ENCODE assay signal across 8 cellular contexts in genomic region chr5:68240196-68240595, GRCh38. TPM values are rescaled to one million over a fixed set of nuclear protein-coding genes. Genes with fewer than 3 reads are reported as not detected.
DNase-seq lines count a peak whose midpoint lies in the region; ATAC-seq and TF ChIP-seq lines count a peak whose summit lies in the region.

No MANE protein-coding gene starts in this region.

- no peaks in the 10 kb centered on the region for H3K36me3 ChIP-seq in colonic mucosa

- no peaks in the 10 kb centered on the region for H3K27me3 Mint-ChIP-seq in activated T-cell treated with anti-CD3 and anti-CD28 coated beads, Interleukin-2, amount 50 U/mL, for 72 hours (ENCODE audit: low read depth)
- H3K27me3 Mint-ChIP-seq in activated T-helper 2 cell treated with anti-CD3 and anti-CD28 coated beads, Interferon-gamma antibody, Interleukin-2, Interleukin-4, amounts not matched to agents 10 μg/mL and 5 μg/mL and 100 μg/mL, durations not matched to agents 14 hours and 24 hours and 36 hours (ENCODE audit: low read depth): no peaks in the 10 kb centered on the region

- H3K4me3 Mint-ChIP-seq in activated T-cell treated with anti-CD3 and anti-CD28 coated beads, Interleukin-2, amount 50 U/mL, for 72 hours: peak overlapping the region; percentile 72 to 88
- H3K4me3 Mint-ChIP-seq in activated T-helper 2 cell treated with anti-CD3 and anti-CD28 coated beads, Interferon-gamma antibody, Interleukin-2, Interleukin-4, amounts not matched to agents 10 μg/mL and 5 μg/mL and 100 μg/mL, durations not matched to agents 14 hours and 24 hours and 36 hours (ENCODE audit: low read depth): peak overlapping the region; percentile 50

- no peak for ATAC-seq in activated T-cell treated with anti-CD3 and anti-CD28 coated beads, Interleukin-2, amount 50 U/mL, for 72 hours (replicated peaks in 1 of 2)
- ATAC-seq in HG03342 (IDR thresholded peaks at IDR 0.05; ENCODE audit: unreplicated experiment): peak; percentile 45

- no peaks in the 10 kb centered on the region for H3K36me3 Mint-ChIP-seq in activated T-cell treated with anti-CD3 and anti-CD28 coated beads, Interleukin-2, amount 50 U/mL, for 72 hours (ENCODE audit: insufficient read depth in 2 of 2)
- peaks cover 40% of the 10 kb centered on the region for H3K36me3 Mint-ChIP-seq in activated T-helper 2 cell treated with anti-CD3 and anti-CD28 coated beads, Interferon-gamma antibody, Interleukin-2, Interleukin-4, amounts not matched to agents 10 μg/mL and 5 μg/mL and 100 μg/mL, durations not matched to agents 14 hours and 24 hours and 36 hours (ENCODE audit: low read depth)

- H3K27me3 ChIP-seq in colonic mucosa: no peaks in the 10 kb centered on the region

- intact Hi-C loops in activated T-helper 2 cell treated with anti-CD3 and anti-CD28 coated beads, Interferon-gamma antibody, Interleukin-2, Interleukin-4, amounts not matched to agents 10 μg/mL and 5 μg/mL and 100 μg/mL, durations not matched to agents 14 hours and 24 hours and 36 hours (cut with micrococcal nuclease): loop anchor here (1.0 to 2.0 kb wide), 2 partner anchors 15 to 23 kb away; no protein-coding TSS in a partner anchor
- intact Hi-C loops in colonic mucosa (cut with DNase I): no loop called here

- peaks cover 5% of the 10 kb centered on the region for H3K4me1 ChIP-seq in colonic mucosa

- no peak for DNase-seq in activated T-cell treated with anti-CD3 and anti-CD28 coated beads, Interleukin-2, amount 50 U/mL, for 72 hours
- DNase-seq in activated T-cell treated with anti-CD3 and anti-CD28 coated beads for 4 hours: no peak
- no peak for DNase-seq in activated T-helper 2 cell treated with anti-CD3 and anti-CD28 coated beads, Interferon-gamma antibody, Interleukin-2, Interleukin-4, amounts not matched to agents 10 μg/mL and 5 μg/mL and 100 μg/mL, durations not matched to agents 14 hours and 24 hours and 36 hours (ENCODE audit: low spot score)
- DNase-seq in pons (ENCODE audit: low spot score): peak; percentile 77
- no peak for DNase-seq in cerebellar cortex (ENCODE audit: low spot score)
- DNase-seq in colonic mucosa: no peak
- DNase-seq in NCI-H187 treated with DMSO at 0.1 percent for 48 hours (lab: John Stamatoyannopoulos, UW): no peak

- H3K4me1 Mint-ChIP-seq in activated T-cell treated with anti-CD3 and anti-CD28 coated beads, Interleukin-2, amount 50 U/mL, for 72 hours (ENCODE audit: low read depth): peaks cover 82% of the 10 kb centered on the region
- peaks cover 59% of the 10 kb centered on the region for H3K4me1 Mint-ChIP-seq in activated T-helper 2 cell treated with anti-CD3 and anti-CD28 coated beads, Interferon-gamma antibody, Interleukin-2, Interleukin-4, amounts not matched to agents 10 μg/mL and 5 μg/mL and 100 μg/mL, durations not matched to agents 14 hours and 24 hours and 36 hours (ENCODE audit: low read depth)

- peak overlapping the region in 1 of 2 donors; percentile 27 for H3K9ac ChIP-seq in colonic mucosa (ENCODE audit: low read depth in 2 of 2, low read length in 2 of 2)

- TF ChIP-seq CTCF in colonic mucosa (IDR thresholded peaks at IDR 0.05): no peak

- no peak overlapping the region for H3K27ac ChIP-seq in colonic mucosa

- H3K27ac Mint-ChIP-seq in activated T-cell treated with anti-CD3 and anti-CD28 coated beads, Interleukin-2, amount 50 U/mL, for 72 hours: peak overlapping the region; percentile 88
- peak overlapping the region; percentile 69 for H3K27ac Mint-ChIP-seq in activated T-helper 2 cell treated with anti-CD3 and anti-CD28 coated beads, Interferon-gamma antibody, Interleukin-2, Interleukin-4, amounts not matched to agents 10 μg/mL and 5 μg/mL and 100 μg/mL, durations not matched to agents 14 hours and 24 hours and 36 hours

- no peak overlapping the region for H3K4me3 ChIP-seq in colonic mucosa

- H3K9me3 Mint-ChIP-seq in activated T-cell treated with anti-CD3 and anti-CD28 coated beads, Interleukin-2, amount 50 U/mL, for 72 hours: no peaks in the 10 kb centered on the region
- H3K9me3 Mint-ChIP-seq in activated T-helper 2 cell treated with anti-CD3 and anti-CD28 coated beads, Interferon-gamma antibody, Interleukin-2, Interleukin-4, amounts not matched to agents 10 μg/mL and 5 μg/mL and 100 μg/mL, durations not matched to agents 14 hours and 24 hours and 36 hours: no peaks in the 10 kb centered on the region

- H3K9me3 ChIP-seq in colonic mucosa: no peaks in the 10 kb centered on the region

RNA-seq across cellular contexts. Expression of gene PIK3R1, which starts 24.6 kb away (rescaled TPM):
- 10 to 100 TPM; 46.5 to 74.2 TPM for total RNA-seq in activated T-cell treated with anti-CD3 and anti-CD28 coated beads, Interleukin-2, amount 50 U/mL, for 72 hours
- 58.8 and 60.0 TPM in 2 replicates for total RNA-seq in activated T-helper 2 cell treated with anti-CD3 and anti-CD28 coated beads, Interferon-gamma antibody, Interleukin-2, Interleukin-4, amounts not matched to agents 10 μg/mL and 5 μg/mL and 100 μg/mL, durations not matched to agents 14 hours and 24 hours and 36 hours
- 10 to 100 TPM; 42.9 to 58.1 TPM for total RNA-seq in colonic mucosa
